Comparison of ENCODE assay signal across 9 cellular contexts in genomic region chr3:64224826-64225606, GRCh38. TPM values are rescaled to one million over a fixed set of nuclear protein-coding genes. Genes with fewer than 3 reads are reported as not detected.
DNase-seq lines count a peak whose midpoint lies in the region; ATAC-seq and TF ChIP-seq lines count a peak whose summit lies in the region.
"Had no signal": no experiment of that assay in that cellular context is flagged by ENCODE, and none has a peak within 500 bp of the region (broad histone marks: within the 10 kb centered on the region; RNA-seq: fewer than 3 reads in every experiment).

A gene with protein sequence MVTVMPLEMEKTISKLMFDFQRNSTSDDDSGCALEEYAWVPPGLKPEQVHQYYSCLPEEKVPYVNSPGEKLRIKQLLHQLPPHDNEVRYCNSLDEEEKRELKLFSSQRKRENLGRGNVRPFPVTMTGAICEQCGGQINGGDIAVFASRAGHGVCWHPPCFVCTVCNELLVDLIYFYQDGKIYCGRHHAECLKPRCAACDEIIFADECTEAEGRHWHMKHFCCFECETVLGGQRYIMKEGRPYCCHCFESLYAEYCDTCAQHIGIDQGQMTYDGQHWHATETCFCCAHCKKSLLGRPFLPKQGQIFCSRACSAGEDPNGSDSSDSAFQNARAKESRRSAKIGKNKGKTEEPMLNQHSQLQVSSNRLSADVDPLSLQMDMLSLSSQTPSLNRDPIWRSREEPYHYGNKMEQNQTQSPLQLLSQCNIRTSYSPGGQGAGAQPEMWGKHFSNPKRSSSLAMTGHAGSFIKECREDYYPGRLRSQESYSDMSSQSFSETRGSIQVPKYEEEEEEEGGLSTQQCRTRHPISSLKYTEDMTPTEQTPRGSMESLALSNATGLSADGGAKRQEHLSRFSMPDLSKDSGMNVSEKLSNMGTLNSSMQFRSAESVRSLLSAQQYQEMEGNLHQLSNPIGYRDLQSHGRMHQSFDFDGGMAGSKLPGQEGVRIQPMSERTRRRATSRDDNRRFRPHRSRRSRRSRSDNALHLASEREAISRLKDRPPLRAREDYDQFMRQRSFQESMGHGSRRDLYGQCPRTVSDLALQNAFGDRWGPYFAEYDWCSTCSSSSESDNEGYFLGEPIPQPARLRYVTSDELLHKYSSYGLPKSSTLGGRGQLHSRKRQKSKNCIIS (minus strand): TSS chr3:64225466. CDS start chr3:64198927, 26,539 bp downstream.

- H3K4me1 ChIP-seq in heart left ventricle, result peaks cover 2 to 85% (median 56%) of the 10 kb centered on the region in 12 donors
- H3K4me1 ChIP-seq in parathyroid adenoma, result no peaks in the 10 kb centered on the region

- peak in 6 of 12 donors; percentile 15 to 47 (median 34) for TF ChIP-seq CTCF in heart left ventricle (IDR thresholded peaks at IDR 0.05)
- peak; percentile 3 for TF ChIP-seq CTCF in parathyroid adenoma (IDR thresholded peaks at IDR 0.05)

- 25 to 51% (median 38%) methylated on average over 13 of the region's 13 CpGs for WGBS in heart left ventricle, 4 donors

- peak within 1 kb of the TSS; percentile 25 for H3K4me2 ChIP-seq in parathyroid adenoma (ENCODE audit: low read length)

- intact Hi-C loops in activated CD4-positive, alpha-beta T cell treated with anti-CD3 and anti-CD28 coated beads for 36 hours (cut with DNase I, micrococcal nuclease), result no loop called here
- intact Hi-C loops in heart left ventricle (cut with DNase I), result loop anchor here in 8 of 10 donors (2.0 to 5.0 kb wide), 6 partner anchors 37 to 194 kb away; no protein-coding TSS in a partner anchor

- CTCF ChIA-PET in activated CD4-positive, alpha-beta T cell treated with anti-CD3 and anti-CD28 coated beads for 36 hours (lab: Charles Lee), result no interaction called here

- peak within 1 kb of the TSS; percentile 37 to 85 (median 72) for H3K27ac ChIP-seq in heart left ventricle
- peak within 1 kb of the TSS; percentile 30 for H3K27ac ChIP-seq in parathyroid adenoma
- H3K27ac ChIP-seq: C4-2B had no signal

- H3K36me3 ChIP-seq in heart left ventricle, result no peaks in the 10 kb centered on the region
- H3K36me3 ChIP-seq in parathyroid adenoma (ENCODE audit: control insufficient read depth, insufficient read depth, low read length), result no peaks in the 10 kb centered on the region

- peak within 1 kb of the TSS; percentile 65 for H2AFZ ChIP-seq in parathyroid adenoma

- no peak within 1 kb of the TSS for H3K4me3 Mint-ChIP-seq in activated CD4-positive, alpha-beta T cell treated with anti-CD3 and anti-CD28 coated beads for 36 hours
- H3K4me3 Mint-ChIP-seq in naive thymus-derived CD8-positive, alpha-beta T cell, result peak within 1 kb of the TSS in 3 of 10 donors; percentile 1 to 12 (median 2)

- no peak for ATAC-seq in activated CD4-positive, alpha-beta T cell treated with anti-CD3 and anti-CD28 coated beads for 36 hours
- ATAC-seq in HG03135 (IDR thresholded peaks at IDR 0.05; ENCODE audit: unreplicated experiment) (peak; percentile 84), heart left ventricle (peak; percentile 63 to 88 (median 77))
- ATAC-seq in naive thymus-derived CD8-positive, alpha-beta T cell, result no peak

- H3K4me3 ChIP-seq in heart left ventricle (peak within 1 kb of the TSS in 11 of 12 donors; percentile 3 to 57 (median 45)), parathyroid adenoma (ENCODE audit: low read depth, low read length) (no peak within 1 kb of the TSS)

- no peaks in the 10 kb centered on the region for H3K79me2 ChIP-seq in parathyroid adenoma

- H3K4me1 Mint-ChIP-seq in activated CD4-positive, alpha-beta T cell treated with anti-CD3 and anti-CD28 coated beads for 36 hours, result no peaks in the 10 kb centered on the region
- no peaks in the 10 kb centered on the region for H3K4me1 Mint-ChIP-seq in naive thymus-derived CD8-positive, alpha-beta T cell

- no peak within 1 kb of the TSS for H3K27ac Mint-ChIP-seq in activated CD4-positive, alpha-beta T cell treated with anti-CD3 and anti-CD28 coated beads for 36 hours
- peak within 1 kb of the TSS in 1 of 10 donors; percentile 16 for H3K27ac Mint-ChIP-seq in naive thymus-derived CD8-positive, alpha-beta T cell

- no peaks in the 10 kb centered on the region for H3K9me3 Mint-ChIP-seq in activated CD4-positive, alpha-beta T cell treated with anti-CD3 and anti-CD28 coated beads for 36 hours (ENCODE audit: low read depth)
- no peaks in the 10 kb centered on the region for H3K9me3 Mint-ChIP-seq in naive thymus-derived CD8-positive, alpha-beta T cell

- H3K9me3 ChIP-seq in heart left ventricle, result no peaks in the 10 kb centered on the region
- H3K9me3 ChIP-seq in parathyroid adenoma (ENCODE audit: control insufficient read depth, low read length), result no peaks in the 10 kb centered on the region

- no peaks in the 10 kb centered on the region for H3K27me3 ChIP-seq in heart left ventricle
- H3K27me3 ChIP-seq in parathyroid adenoma (ENCODE audit: control insufficient read depth, insufficient read depth, low read length), result no peaks in the 10 kb centered on the region

- H3K9ac ChIP-seq in parathyroid adenoma, result no peak within 1 kb of the TSS

- no peaks in the 10 kb centered on the region for H3K36me3 Mint-ChIP-seq in activated CD4-positive, alpha-beta T cell treated with anti-CD3 and anti-CD28 coated beads for 36 hours (ENCODE audit: low read depth)
- no peaks in the 10 kb centered on the region for H3K36me3 Mint-ChIP-seq in naive thymus-derived CD8-positive, alpha-beta T cell

- H3K27me3 Mint-ChIP-seq in activated CD4-positive, alpha-beta T cell treated with anti-CD3 and anti-CD28 coated beads for 36 hours, result peaks cover 25% of the 10 kb centered on the region
- peaks cover 0 to 29% (median 8%) of the 10 kb centered on the region in 5 donors for H3K27me3 Mint-ChIP-seq in naive thymus-derived CD8-positive, alpha-beta T cell

- TF ChIP-seq POLR2A in heart left ventricle (IDR thresholded peaks at IDR 0.05), result no peak

- peak; percentile 5 for DNase-seq in activated CD4-positive, alpha-beta T cell treated with anti-CD3 and anti-CD28 coated beads for 36 hours
- DNase-seq in activated CD4-positive, alpha-beta T cell treated with anti-CD3 and anti-CD28 coated beads for 4 hours, result no peak
- peak; percentile 46 for DNase-seq in amniotic epithelial cell (ENCODE audit: low read depth)
- DNase-seq in heart left ventricle, result peak; percentile 80 to 86 (median 82)
- no peak for DNase-seq in DMS79 treated with DMSO at 0.1 percent for 48 hours (lab: John Stamatoyannopoulos, UW)
- no peak for DNase-seq in naive thymus-derived CD8-positive, alpha-beta T cell

- POLR2A ChIA-PET in activated CD4-positive, alpha-beta T cell treated with anti-CD3 and anti-CD28 coated beads for 36 hours (lab: Charles Lee), result no interaction called here
- POLR2A ChIA-PET in naive thymus-derived CD8-positive, alpha-beta T cell (lab: Charles Lee), result no interaction called here

RNA-seq across cellular contexts. Expression of the gene that starts here (rescaled TPM):
- total RNA-seq in activated CD4-positive, alpha-beta T cell treated with anti-CD3 and anti-CD28 coated beads for 36 hours, result not detected
- total RNA-seq in heart left ventricle, result 10 to 100 TPM in 3 of 9 donors, 1 to 10 TPM in 6; 4.3 to 15.2 (median 7.8) TPM
- 1 to 10 TPM; 1.5 to 3.9 TPM for polyA plus RNA-seq in heart left ventricle
- not detected for total RNA-seq in naive thymus-derived CD8-positive, alpha-beta T cell
- polyA plus RNA-seq in naive thymus-derived CD8-positive, alpha-beta T cell, result not detected

Comparison
In these comparisons a context has a peak if more than half of its experiments do, and no peak if none do; other contexts are left out.
1. RNA of the gene that starts here (total RNA-seq): 4.3 to 15.2 TPM in heart left ventricle; not detected in activated CD4-positive, alpha-beta T cell treated with anti-CD3 and anti-CD28 coated beads for 36 hours and not detected in naive thymus-derived CD8-positive, alpha-beta T cell; every median in the first group is over 4 times any median in the second.
2. Peak in DNase-seq in activated CD4-positive, alpha-beta T cell treated with anti-CD3 and anti-CD28 coated beads for 36 hours; RNA of the gene not detected or under 1 TPM.
3. ATAC-seq: peak in HG03135 (single experiment) and heart left ventricle (4 of 4); none in activated CD4-positive, alpha-beta T cell treated with anti-CD3 and anti-CD28 coated beads for 36 hours (single experiment) and naive thymus-derived CD8-positive, alpha-beta T cell (0 of 2).
4. DNase-seq: peak in amniotic epithelial cell (single experiment) and heart left ventricle (5 of 5); none in activated CD4-positive, alpha-beta T cell treated with anti-CD3 and anti-CD28 coated beads for 4 hours (0 of 2), DMS79 treated with DMSO at 0.1 percent for 48 hours (single experiment) and naive thymus-derived CD8-positive, alpha-beta T cell (0 of 10).
5. intact Hi-C loops: an anchor here in heart left ventricle (2.0 to 5.0 kb wide); none called in activated CD4-positive, alpha-beta T cell treated with anti-CD3 and anti-CD28 coated beads for 36 hours.